ENCODE assay signal across 18 cellular contexts in genomic region chr3:140166908-140167599, GRCh38.
A peak's percentile ranks its signal among the peaks of the same experiment; 100 is the strongest.
DNase-seq lines count a peak whose midpoint lies in the region; ATAC-seq, FAIRE-seq and TF ChIP-seq lines count a peak whose summit lies in the region.
"Had no signal": no experiment of that assay in that cellular context is flagged by ENCODE, and none has a peak within 500 bp of the region (broad histone marks: within the 10 kb centered on the region; RNA-seq: fewer than 3 reads in every experiment).

No MANE protein-coding gene starts in this region.

- BruUV-seq in K562 (replicated peaks; lab: Mats Ljungman, UMichigan): no TSS peak

- H3K4me2 ChIP-seq in K562 (ENCODE audit: insufficient read depth, low read length): no peak overlapping the region
- H3K4me2 ChIP-seq in neuronal stem cell (ENCODE audit: insufficient read depth, low read length, poor library complexity, severe bottlenecking): no peak overlapping the region
- H3K4me2 ChIP-seq in osteoblast (ENCODE audit: insufficient read depth, low read length): no peak overlapping the region

- H3K9ac ChIP-seq in K562 (ENCODE audit: insufficient read depth in 1 of 2, low read depth in 2 of 2, low read length in 2 of 2) (no peak overlapping the region), neuronal stem cell (ENCODE audit: low read depth, low read length, poor library complexity) (no peak overlapping the region)

- peak; percentile 24 for DNase-seq in AG09319 (ENCODE audit: extremely low read depth, low read depth)
- peak; percentile 78 for DNase-seq in MG63
- DNase-seq in K562 (ENCODE audit: extremely low read depth in 1 of 4, low spot score in 3 of 4): no peak
- no peak for DNase-seq in neuronal stem cell (ENCODE audit: low spot score)
- no peak for DNase-seq in NAMALWA (ENCODE audit: low spot score)
- no peak for DNase-seq in osteoblast (ENCODE audit: insufficient read length, low spot score, missing footprints)
- DNase-seq: ACHN; CD8-positive, alpha-beta T cell; GF-D8; HFFc6; KBM-7; NCI-H1417; NCI-H1930; NCI-H2171; NCI-H510A; NCI-H82; SJCRH30 had no signal

- H2BK5ac ChIP-seq in neuronal stem cell (ENCODE audit: low read length): no peak overlapping the region

- POLR2A ChIA-PET in K562 (lab: Yijun Ruan, JAX): interaction anchor here (0.6 kb wide), 1 partner anchor 481 kb away, joined by 3 read pairs; no protein-coding TSS in a partner anchor

- in situ Hi-C loops in K562 (cut with MboI): no loop called here

- no peak for FAIRE-seq in K562 (lab: Jason Lieb, UNC)

- H3K18ac ChIP-seq in neuronal stem cell (ENCODE audit: low read length): no peak overlapping the region

- intact Hi-C loops in K562 (cut with micrococcal nuclease): no loop called here

- no peak overlapping the region for H2AK5ac ChIP-seq in neuronal stem cell (ENCODE audit: low read depth, low read length)

- H3K27ac ChIP-seq in K562 (ENCODE audit: extremely low read depth, low read depth, low read length) (no peak overlapping the region), neuronal stem cell (replicated peaks; ENCODE audit: low read length) (no peak overlapping the region), osteoblast (ENCODE audit: low read depth, low read length) (no peak overlapping the region)
- H3K27ac ChIP-seq: SJCRH30 had no signal

- CTCF ChIA-PET in K562 (lab: Yijun Ruan, JAX; ENCODE audit: low intra/inter-chr PET ratio): no interaction called here

- H3K9me3 ChIP-seq in MG63 (peaks cover 4% of the 10 kb centered on the region; the same call in 1 of the 2 replicates), K562 (replicated peaks; ENCODE audit: control insufficient read depth, insufficient read depth, low read depth, low read length) (no peaks in the 10 kb centered on the region), neuronal stem cell (replicated peaks in 1 of 2; ENCODE audit: control insufficient read depth in 2 of 2, insufficient read depth in 1 of 2, low read depth in 1 of 2, low read length in 2 of 2) (no peaks in the 10 kb centered on the region), osteoblast (ENCODE audit: low read depth, low read length) (no peaks in the 10 kb centered on the region)
- H3K9me3 ChIP-seq: SJCRH30 had no signal

- H4K91ac ChIP-seq in neuronal stem cell (ENCODE audit: low read depth, low read length, poor library complexity): no peak overlapping the region

- H2BK120ac ChIP-seq in neuronal stem cell (ENCODE audit: low read depth, low read length): no peak overlapping the region

- H3K14ac ChIP-seq in neuronal stem cell (ENCODE audit: low read length): no peak overlapping the region

- H2BK12ac ChIP-seq in neuronal stem cell (ENCODE audit: low read length): no peak overlapping the region

- H4K20me1 ChIP-seq in K562 (replicated peaks; ENCODE audit: control insufficient read depth, insufficient read depth, low read length): no peaks in the 10 kb centered on the region
- no peaks in the 10 kb centered on the region for H4K20me1 ChIP-seq in osteoblast (ENCODE audit: insufficient read depth, low read length)

- H3K4me1 ChIP-seq in K562 (replicated peaks in 1 of 2; ENCODE audit: control insufficient read depth in 2 of 2, insufficient read depth in 2 of 2, low read length in 2 of 2) (no peaks in the 10 kb centered on the region; a peak in 2 of 5 replicates), neuronal stem cell (ENCODE audit: control insufficient read depth in 2 of 2, insufficient read depth in 1 of 2, low read depth in 1 of 2, low read length in 2 of 2) (peaks cover 0 to 2% of the 10 kb centered on the region in 2 donors), osteoblast (ENCODE audit: insufficient read depth, low read length) (peaks cover 12% of the 10 kb centered on the region)

- no peak for TF ChIP-seq CTCF in AG09319 (IDR thresholded peaks at IDR 0.05; ENCODE audit: low read depth, low read length)
- TF ChIP-seq CTCF in K562 (IDR thresholded peaks at IDR 0.05 in 2 of 3, conservative IDR thresholded peaks at IDR 0.05 in 1 of 3; ENCODE audit: insufficient read depth in 2 of 3, low read depth in 1 of 3, low read length in 3 of 3): no peak
- TF ChIP-seq CTCF in osteoblast (IDR thresholded peaks at IDR 0.05; ENCODE audit: extremely low read depth, low read depth, low read length): no peak

- no peaks in the 10 kb centered on the region for H3K79me1 ChIP-seq in neuronal stem cell (ENCODE audit: low read depth, low read length)

- H3K9me1 ChIP-seq in K562 (ENCODE audit: control insufficient read depth, insufficient read depth, low read length): no peaks in the 10 kb centered on the region

- no peak for TF ChIP-seq EP300 in K562 (IDR thresholded peaks at IDR 0.05; ENCODE audit: low read length)

- H3K27me3 ChIP-seq in MG63 (no peaks in the 10 kb centered on the region), K562 (ENCODE audit: control insufficient read depth in 2 of 2, insufficient read depth in 2 of 2, low read length in 2 of 2) (no peaks in the 10 kb centered on the region), neuronal stem cell (ENCODE audit: control insufficient read depth in 3 of 3, insufficient read depth in 3 of 3, low read depth in 1 of 3, low read length in 3 of 3) (peaks cover 0 to 7% (median 0%) of the 10 kb centered on the region in 3 experiments), osteoblast (ENCODE audit: insufficient read depth, low read length) (no peaks in the 10 kb centered on the region)
- H3K27me3 ChIP-seq: SJCRH30 had no signal

- no peak overlapping the region for H3K4me3 ChIP-seq in MG63
- no peak overlapping the region for H3K4me3 ChIP-seq in K562
- H3K4me3 ChIP-seq in neuronal stem cell (ENCODE audit: low read length in 2 of 2): no peak overlapping the region
- no peak overlapping the region for H3K4me3 ChIP-seq in osteoblast (ENCODE audit: insufficient read depth, low read length)
- H3K4me3 ChIP-seq: SJCRH30 had no signal

- H3K23ac ChIP-seq in neuronal stem cell (ENCODE audit: low read depth, low read length, poor library complexity): no peak overlapping the region

- H2AFZ ChIP-seq in K562 (ENCODE audit: low read depth, low read length): no peak overlapping the region
- H2AFZ ChIP-seq in neuronal stem cell (ENCODE audit: low read length): peak overlapping the region; percentile 8
- H2AFZ ChIP-seq in osteoblast (ENCODE audit: low read length): no peak overlapping the region

- TF ChIP-seq POLR2A in K562 (conservative IDR thresholded peaks at IDR 0.05): no peak

- H3K36me3 ChIP-seq in MG63: no peaks in the 10 kb centered on the region
- H3K36me3 ChIP-seq in K562 (ENCODE audit: control insufficient read depth, insufficient read depth, low read length): no peaks in the 10 kb centered on the region
- H3K36me3 ChIP-seq in neuronal stem cell (replicated peaks in 1 of 2; ENCODE audit: control insufficient read depth in 2 of 2, insufficient read depth in 2 of 2, low read length in 2 of 2): no peaks in the 10 kb centered on the region
- no peaks in the 10 kb centered on the region for H3K36me3 ChIP-seq in osteoblast (ENCODE audit: insufficient read depth, low read length)
- H3K36me3 ChIP-seq: SJCRH30 had no signal

- 4% methylated on average over 5 of the region's 5 CpGs for WGBS in K562 (ENCODE audit: insufficient coverage, low coverage, missing lambda C conversion rate)
- no CpG with 5 or more reads among the region's 5 CpGs for WGBS in neuronal stem cell (ENCODE audit: extremely low coverage in 2 of 2, insufficient read length in 2 of 2, insufficient replicate concordance in 1 of 2), 2 donors

- no peaks in the 10 kb centered on the region for H3K79me2 ChIP-seq in K562 (ENCODE audit: control insufficient read depth, insufficient read depth, low read length)
- no peaks in the 10 kb centered on the region for H3K79me2 ChIP-seq in osteoblast (ENCODE audit: insufficient read depth, low read length)

- no peak overlapping the region for H4K8ac ChIP-seq in neuronal stem cell (ENCODE audit: low read depth, low read length)

- H3K4ac ChIP-seq in neuronal stem cell (ENCODE audit: low read length): no peak overlapping the region

- TF ChIP-seq RAD21 in K562 (CRISPR knock-in tag; conservative IDR thresholded peaks at IDR 0.05 in 1 of 2, IDR thresholded peaks at IDR 0.05 in 1 of 2): no peak

- H2BK15ac ChIP-seq in neuronal stem cell (ENCODE audit: low read length): no peak overlapping the region

- no peak for ATAC-seq in K562
- ATAC-seq in GM21786 (IDR thresholded peaks at IDR 0.05; ENCODE audit: unreplicated experiment): no peak
- ATAC-seq: CD8-positive, alpha-beta T cell had no signal

TF ChIP-seq in K562, 482 proteins besides CTCF, POLR2A, EP300 and RAD21:
- TF ChIP-seq SPI1 (IDR thresholded peaks at IDR 0.05; ENCODE audit: borderline replicate concordance, low read depth, low read length): peak; percentile 17; the same call in 1 of the 2 replicates
- TF ChIP-seq HMBOX1 (IDR thresholded peaks at IDR 0.05): peak; percentile 75
- TF ChIP-seq EHMT2 (IDR thresholded peaks at IDR 0.05): no peak

Comparison
In these comparisons a context has a peak if more than half of its experiments do, and no peak if none do; other contexts are left out.
1. DNase-seq: peak in AG09319 (single experiment) and MG63 (single experiment); none in K562 (0 of 4), neuronal stem cell (single experiment), NAMALWA (single experiment) and osteoblast (single experiment).